Comparison of ENCODE assay signal across 22 cellular contexts in genomic region chr2:230348792-230349191, GRCh38. TPM values are rescaled to one million over a fixed set of nuclear protein-coding genes. Genes with fewer than 3 reads are reported as not detected.
DNase-seq lines count a peak whose midpoint lies in the region; ATAC-seq lines count a peak whose summit lies in the region.
"Had no signal": no experiment of that assay in that cellular context is flagged by ENCODE, and none has a peak within 500 bp of the region (broad histone marks: within the 10 kb centered on the region; RNA-seq: fewer than 3 reads in every experiment).

No MANE protein-coding gene starts in this region.

- ATAC-seq in activated CD8-positive, alpha-beta memory T cell treated with anti-CD3 and anti-CD28 coated beads, Interleukin-2, amount 10 ng/mL, durations not matched to agents 7 days and 5 days = peak; percentile 54
- ATAC-seq in HG03139 (IDR thresholded peaks at IDR 0.05; ENCODE audit: unreplicated experiment) = peak; percentile 61
- peak; percentile 46 for ATAC-seq in activated T-helper 17 cell treated with anti-CD3 and anti-CD28 coated beads, Interleukin-2, amount 50 U/mL, for 72 hours (replicated peaks)
- peak in 1 of 2 donors; percentile 66 for ATAC-seq in natural killer cell treated with Interleukin-12 subunit alpha and Interleukin-12 subunit beta and Interleukin-15 and Interleukin-18, amount 100 ng/mL, for 72 hours
- no peak for ATAC-seq in GM21576 (IDR thresholded peaks at IDR 0.05; ENCODE audit: unreplicated experiment)
- ATAC-seq: upper lobe of right lung had no signal

- peaks cover 62% of the 10 kb centered on the region for H3K4me1 Mint-ChIP-seq in activated CD8-positive, alpha-beta memory T cell treated with anti-CD3 and anti-CD28 coated beads, Interleukin-2, amount 10 ng/mL, durations not matched to agents 7 days and 5 days
- peaks cover 51% of the 10 kb centered on the region for H3K4me1 Mint-ChIP-seq in activated T-helper 17 cell treated with anti-CD3 and anti-CD28 coated beads, Interleukin-2, amount 50 U/mL, for 72 hours
- H3K4me1 Mint-ChIP-seq in natural killer cell treated with Interleukin-12 subunit alpha and Interleukin-12 subunit beta and Interleukin-15 and Interleukin-18, amount 100 ng/mL, for 72 hours (ENCODE audit: low read depth in 2 of 2) = peaks cover 49 to 68% of the 10 kb centered on the region in 2 donors
- H3K4me1 Mint-ChIP-seq: nephron progenitor cell had no signal

- CTCF ChIA-PET in activated CD8-positive, alpha-beta memory T cell treated with anti-CD3 and anti-CD28 coated beads, Interleukin-2, amount 10 ng/mL, durations not matched to agents 7 days and 5 days (lab: Charles Lee) = interaction anchor here (1.3 to 2.9 kb wide), 2 partner anchors 13 to 22 kb away, joined by 3 to 12 read pairs; partner anchors contain the start of gene SP140L

- DNase-seq in activated CD8-positive, alpha-beta memory T cell treated with anti-CD3 and anti-CD28 coated beads, Interleukin-2, amount 10 ng/mL, durations not matched to agents 7 days and 5 days = no peak
- no peak for DNase-seq in activated CD8-positive, alpha-beta memory T cell treated with anti-CD3 and anti-CD28 coated beads, Interleukin-2, amount 50 U/mL, for 48 hours
- no peak for DNase-seq in natural killer cell treated with Interleukin-12 subunit alpha and Interleukin-12 subunit beta and Interleukin-15 and Interleukin-18, amount 100 ng/mL, for 72 hours (ENCODE audit: low spot score)
- no peak for DNase-seq in activated effector memory CD4-positive, alpha-beta T cell treated with Interleukin-2 at 50 U/mL for 16 hours
- DNase-seq in amygdala (lab: John Stamatoyannopoulos, UW) = no peak
- DNase-seq: adrenal gland; DMS153; GDM1; hippocampal formation; kidney; mammary epithelial cell; NCI-H1694 treated with DMSO at 0.1 percent for 48 hours; NCI-H2227 treated with DMSO at 0.1 percent for 48 hours; nephron progenitor cell; Peyer's patch; sigmoid colon; stimulated activated naive CD4-positive, alpha-beta T cell treated with Interleukin-2 at 50 U/mL for 16 hours; upper lobe of right lung had no signal

- peaks cover 69% of the 10 kb centered on the region for H3K36me3 Mint-ChIP-seq in activated CD8-positive, alpha-beta memory T cell treated with anti-CD3 and anti-CD28 coated beads, Interleukin-2, amount 10 ng/mL, durations not matched to agents 7 days and 5 days
- peaks cover 71% of the 10 kb centered on the region for H3K36me3 Mint-ChIP-seq in activated T-helper 17 cell treated with anti-CD3 and anti-CD28 coated beads, Interleukin-2, amount 50 U/mL, for 72 hours (ENCODE audit: low read depth)
- peaks cover 39% of the 10 kb centered on the region for H3K36me3 Mint-ChIP-seq in natural killer cell treated with Interleukin-12 subunit alpha and Interleukin-12 subunit beta and Interleukin-15 and Interleukin-18, amount 100 ng/mL, for 72 hours

- peak overlapping the region; percentile 66 for H3K4me3 Mint-ChIP-seq in activated CD8-positive, alpha-beta memory T cell treated with anti-CD3 and anti-CD28 coated beads, Interleukin-2, amount 10 ng/mL, durations not matched to agents 7 days and 5 days
- H3K4me3 Mint-ChIP-seq in activated T-helper 17 cell treated with anti-CD3 and anti-CD28 coated beads, Interleukin-2, amount 50 U/mL, for 72 hours = peak overlapping the region; percentile 76
- H3K4me3 Mint-ChIP-seq in natural killer cell treated with Interleukin-12 subunit alpha and Interleukin-12 subunit beta and Interleukin-15 and Interleukin-18, amount 100 ng/mL, for 72 hours = peak overlapping the region; percentile 70
- H3K4me3 Mint-ChIP-seq: dendritic cell treated with granulocyte-macrophage colony-stimulating factor and Interleukin-4, amounts not matched to agents 40 ng/mL and 50 ng/mL, for 4 days; nephron progenitor cell had no signal

- H3K27ac Mint-ChIP-seq in activated CD8-positive, alpha-beta memory T cell treated with anti-CD3 and anti-CD28 coated beads, Interleukin-2, amount 10 ng/mL, durations not matched to agents 7 days and 5 days = peak overlapping the region; percentile 96
- H3K27ac Mint-ChIP-seq in activated T-helper 17 cell treated with anti-CD3 and anti-CD28 coated beads, Interleukin-2, amount 50 U/mL, for 72 hours = peak overlapping the region; percentile 89
- H3K27ac Mint-ChIP-seq in natural killer cell treated with Interleukin-12 subunit alpha and Interleukin-12 subunit beta and Interleukin-15 and Interleukin-18, amount 100 ng/mL, for 72 hours = peak overlapping the region; percentile 72 to 84
- H3K27ac Mint-ChIP-seq: nephron progenitor cell had no signal

- H3K27me3 Mint-ChIP-seq in activated CD8-positive, alpha-beta memory T cell treated with anti-CD3 and anti-CD28 coated beads, Interleukin-2, amount 10 ng/mL, durations not matched to agents 7 days and 5 days = no peaks in the 10 kb centered on the region
- no peaks in the 10 kb centered on the region for H3K27me3 Mint-ChIP-seq in activated T-helper 17 cell treated with anti-CD3 and anti-CD28 coated beads, Interleukin-2, amount 50 U/mL, for 72 hours
- no peaks in the 10 kb centered on the region for H3K27me3 Mint-ChIP-seq in natural killer cell treated with Interleukin-12 subunit alpha and Interleukin-12 subunit beta and Interleukin-15 and Interleukin-18, amount 100 ng/mL, for 72 hours
- H3K27me3 Mint-ChIP-seq: dendritic cell treated with granulocyte-macrophage colony-stimulating factor and Interleukin-4, amounts not matched to agents 40 ng/mL and 50 ng/mL, for 4 days had no signal

- peaks cover 25% of the 10 kb centered on the region for H3K9me3 Mint-ChIP-seq in activated CD8-positive, alpha-beta memory T cell treated with anti-CD3 and anti-CD28 coated beads, Interleukin-2, amount 10 ng/mL, durations not matched to agents 7 days and 5 days (ENCODE audit: low read depth)
- H3K9me3 Mint-ChIP-seq in activated T-helper 17 cell treated with anti-CD3 and anti-CD28 coated beads, Interleukin-2, amount 50 U/mL, for 72 hours = peaks cover 15% of the 10 kb centered on the region
- H3K9me3 Mint-ChIP-seq in natural killer cell treated with Interleukin-12 subunit alpha and Interleukin-12 subunit beta and Interleukin-15 and Interleukin-18, amount 100 ng/mL, for 72 hours = peaks cover 10% of the 10 kb centered on the region

RNA-seq across cellular contexts. Expression of gene SP140L, which starts 21.8 kb away (rescaled TPM):
- total RNA-seq in activated CD8-positive, alpha-beta memory T cell treated with anti-CD3 and anti-CD28 coated beads, Interleukin-2, amount 10 ng/mL, durations not matched to agents 7 days and 5 days = 10 to 100 TPM; 61.4 to 84.4 TPM
- 10 to 100 TPM; 45.1 to 70.4 TPM for total RNA-seq in activated T-helper 17 cell treated with anti-CD3 and anti-CD28 coated beads, Interleukin-2, amount 50 U/mL, for 72 hours
- total RNA-seq in natural killer cell treated with Interleukin-12 subunit alpha and Interleukin-12 subunit beta and Interleukin-15 and Interleukin-18, amount 100 ng/mL, for 72 hours = 10 to 100 TPM; 36.8 to 54.0 TPM
